Comparison of ENCODE assay signal across 1 cellular context in the genomic region with DNA sequence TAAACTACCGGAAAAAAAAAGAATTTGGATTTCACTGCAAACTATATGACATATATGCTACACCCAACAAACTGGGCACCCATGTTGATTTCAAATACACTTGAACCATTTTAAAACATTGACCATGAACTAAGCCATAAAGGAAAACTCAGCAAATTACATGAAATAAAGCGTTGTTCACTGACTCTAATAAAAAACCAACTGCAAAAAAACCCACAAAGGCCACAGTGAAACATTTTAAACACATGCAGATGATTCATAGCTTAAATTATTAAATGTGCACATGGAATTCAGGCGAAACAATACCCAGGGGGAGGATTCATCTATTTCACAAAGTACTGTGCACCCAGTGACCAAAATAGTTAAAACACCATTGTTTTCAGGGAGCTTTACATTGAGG.
TF ChIP-seq lines count a peak whose summit lies in the region.

No MANE protein-coding gene starts in this region.

TF ChIP-seq in HepG2, 621 proteins besides CTCF, POLR2A, EP300 and RAD21:
- TF ChIP-seq, protein P1, sequence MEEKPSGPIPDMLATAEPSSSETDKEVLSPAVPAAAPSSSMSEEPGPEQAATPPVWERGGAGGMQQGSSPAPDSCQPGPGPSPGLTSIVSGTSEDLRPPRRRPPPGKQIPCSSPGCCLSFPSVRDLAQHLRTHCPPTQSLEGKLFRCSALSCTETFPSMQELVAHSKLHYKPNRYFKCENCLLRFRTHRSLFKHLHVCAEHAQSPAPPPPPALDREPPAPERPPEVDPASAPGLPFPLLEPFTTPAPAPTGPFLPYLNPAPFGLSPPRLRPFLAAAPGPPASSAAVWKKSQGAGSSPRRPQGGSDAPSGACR (CRISPR knock-in tag; IDR thresholded peaks at IDR 0.05) = no peak
- TF ChIP-seq NFIC (IDR thresholded peaks at IDR 0.05; ENCODE audit: low read length) (no peak), BCL6 (CRISPR knock-in tag; IDR thresholded peaks at IDR 0.05) (no peak), ATAD3A (CRISPR knock-in tag; IDR thresholded peaks at IDR 0.05) (no peak)
- TF ChIP-seq, protein P2, sequence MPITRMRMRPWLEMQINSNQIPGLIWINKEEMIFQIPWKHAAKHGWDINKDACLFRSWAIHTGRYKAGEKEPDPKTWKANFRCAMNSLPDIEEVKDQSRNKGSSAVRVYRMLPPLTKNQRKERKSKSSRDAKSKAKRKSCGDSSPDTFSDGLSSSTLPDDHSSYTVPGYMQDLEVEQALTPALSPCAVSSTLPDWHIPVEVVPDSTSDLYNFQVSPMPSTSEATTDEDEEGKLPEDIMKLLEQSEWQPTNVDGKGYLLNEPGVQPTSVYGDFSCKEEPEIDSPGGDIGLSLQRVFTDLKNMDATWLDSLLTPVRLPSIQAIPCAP (CRISPR knock-in tag; IDR thresholded peaks at IDR 0.05; ENCODE audit: low read depth) = no peak
TF ChIP-seq in HepG2: peak in this region for 0.
